In genomic region chr4:156906325-156906724, GRCh38 we compare ENCODE assay signal across 1 cellular context.
TF ChIP-seq lines count a peak whose summit lies in the region.

No MANE protein-coding gene starts in this region.

TF ChIP-seq in SK-N-SH, 30 proteins besides CTCF, POLR2A, EP300 and RAD21 (continued from another document):
- no peak for TF ChIP-seq USF1 (IDR thresholded peaks at IDR 0.05; ENCODE audit: borderline replicate concordance, low read depth)
